Comparison of ENCODE assay signal across 1 cellular context in the genomic region with DNA sequence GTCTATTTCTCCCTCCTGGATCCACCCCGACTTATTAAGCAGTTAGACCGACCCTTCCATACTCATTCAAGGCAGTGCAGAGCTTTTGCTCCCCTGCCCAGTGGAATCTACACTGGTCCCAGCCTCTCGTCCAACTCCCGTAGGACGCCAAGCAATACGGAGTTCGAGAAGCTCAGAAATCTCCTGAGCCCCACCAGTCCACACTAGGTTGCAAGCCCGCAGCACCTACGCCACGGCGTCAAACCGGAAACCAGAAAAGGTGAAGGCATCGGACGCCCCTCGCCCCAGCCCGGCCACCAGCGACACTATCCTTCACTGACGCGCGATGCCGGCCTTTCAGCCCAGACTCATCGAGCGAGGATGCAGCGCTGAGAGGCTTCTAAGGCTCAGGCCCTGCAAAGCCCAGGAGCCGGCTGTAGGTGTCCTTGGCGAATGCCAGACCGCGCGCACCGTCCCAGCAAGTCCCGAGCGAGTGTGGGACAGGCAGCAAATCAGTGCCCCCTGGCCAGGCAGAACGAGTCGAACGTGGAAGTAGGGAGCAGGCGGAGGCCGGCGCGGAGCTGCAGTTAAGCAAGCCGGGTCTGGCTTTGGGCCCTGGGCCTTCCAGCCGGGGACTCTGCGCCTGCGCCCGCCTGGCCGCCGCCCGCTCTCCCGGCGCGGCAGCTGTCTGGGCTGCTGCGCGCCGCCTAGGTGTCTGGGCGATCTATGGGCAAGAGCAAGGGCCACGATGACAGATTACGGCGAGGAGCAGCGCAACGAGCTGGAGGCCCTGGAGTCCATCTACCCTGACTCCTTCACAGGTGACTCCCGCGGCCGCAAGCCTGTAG.
TF ChIP-seq lines count a peak whose summit lies in the region.

A gene with protein sequence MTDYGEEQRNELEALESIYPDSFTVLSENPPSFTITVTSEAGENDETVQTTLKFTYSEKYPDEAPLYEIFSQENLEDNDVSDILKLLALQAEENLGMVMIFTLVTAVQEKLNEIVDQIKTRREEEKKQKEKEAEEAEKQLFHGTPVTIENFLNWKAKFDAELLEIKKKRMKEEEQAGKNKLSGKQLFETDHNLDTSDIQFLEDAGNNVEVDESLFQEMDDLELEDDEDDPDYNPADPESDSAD (plus strand): TSS at position 649 of the 827 bp plus-strand sequence. CDS start 79 bp downstream, at position 728.

TF ChIP-seq in H1, 55 proteins besides CTCF, POLR2A, EP300 and RAD21 (continued from another document):
- no peak for TF ChIP-seq ATF3 (IDR thresholded peaks at IDR 0.05; ENCODE audit: insufficient read depth, low read depth, low read length)
